Comparison of ENCODE assay signal across 25 cellular contexts in the genomic region with DNA sequence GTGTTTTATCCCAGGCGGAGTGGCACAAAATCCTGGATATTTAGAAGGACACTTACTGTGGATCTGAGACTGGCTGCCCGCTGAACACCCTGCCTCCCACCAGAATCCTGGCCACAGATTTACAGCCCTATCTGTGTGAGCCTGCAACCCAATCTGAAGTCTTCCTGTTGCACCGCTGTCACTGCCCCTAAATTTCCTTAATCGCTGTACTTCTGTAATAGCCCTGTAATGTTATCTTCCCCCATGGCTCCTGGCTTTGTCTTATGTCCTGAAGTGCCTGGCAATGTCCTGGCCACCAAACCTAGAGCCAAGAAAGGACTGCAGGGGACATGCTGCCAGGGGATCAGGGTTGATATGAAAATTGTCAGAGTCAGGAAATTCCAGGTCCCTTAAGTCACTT. TPM values are rescaled to one million over a fixed set of nuclear protein-coding genes. Genes with fewer than 3 reads are reported as not detected.
A peak's percentile ranks its signal among the peaks of the same experiment; 100 is the strongest.
DNase-seq lines count a peak whose midpoint lies in the region; ATAC-seq and TF ChIP-seq lines count a peak whose summit lies in the region.
"Had no signal": no experiment of that assay in that cellular context is flagged by ENCODE, and none has a peak within 500 bp of the region (broad histone marks: within the 10 kb centered on the region; RNA-seq: fewer than 3 reads in every experiment).

No MANE protein-coding gene starts in this region.

- H3K4me1 ChIP-seq in A673 (ENCODE audit: insufficient read depth, low read length, poor library complexity, severe bottlenecking) = no peaks in the 10 kb centered on the region
- peaks cover 20 to 29% of the 10 kb centered on the region in 2 experiments for H3K4me1 ChIP-seq in trophoblast cell (ENCODE audit: control insufficient read depth in 1 of 2, insufficient read depth in 2 of 2, low read length in 2 of 2)
- H3K4me1 ChIP-seq: BLaER1 treated with 17β-estradiol and CSF1 and Interleukin-3, amounts not matched to agents 10 nM and 100 nM had no signal

- no peak overlapping the region for H3K4ac ChIP-seq in trophoblast cell (ENCODE audit: low read depth, low read length)

- H2BK5ac ChIP-seq in trophoblast cell (ENCODE audit: low read depth, low read length, poor library complexity) = peak overlapping the region; percentile 61

- H3K4me3 ChIP-seq in A673 (ENCODE audit: low read depth, low read length, poor library complexity, severe bottlenecking) (no peak overlapping the region), trophoblast cell (ENCODE audit: low read depth, low read length) (no peak overlapping the region)
- H3K4me3 ChIP-seq: BLaER1 treated with 17β-estradiol and CSF1 and Interleukin-3, amounts not matched to agents 10 nM and 100 nM; body of pancreas; GM23248; skin epidermis had no signal

- H2AFZ ChIP-seq in trophoblast cell (ENCODE audit: insufficient read depth, low read length, poor library complexity) = no peak overlapping the region
- H2AFZ ChIP-seq: GM23248 had no signal

- no peak overlapping the region for H3K23ac ChIP-seq in trophoblast cell (ENCODE audit: low read length)

- H3K27me3 ChIP-seq in A673 (replicated peaks; ENCODE audit: insufficient read depth, low read depth, low read length, poor library complexity) (no peaks in the 10 kb centered on the region), trophoblast cell (ENCODE audit: insufficient read depth, low read length) (no peaks in the 10 kb centered on the region)
- H3K27me3 ChIP-seq: BLaER1 treated with 17β-estradiol and CSF1 and Interleukin-3, amounts not matched to agents 10 nM and 100 nM; body of pancreas had no signal

- no TSS peak for BruUV-seq in A673 (replicated peaks; lab: Mats Ljungman, UMichigan)

- peak overlapping the region; percentile 13 for H4K91ac ChIP-seq in trophoblast cell (ENCODE audit: low read depth, low read length)

- no peak for TF ChIP-seq CTCF in A673 (conservative IDR thresholded peaks at IDR 0.05; ENCODE audit: low read depth, low read length)
- TF ChIP-seq CTCF in VCaP (conservative IDR thresholded peaks at IDR 0.05) = no peak

- DNase-seq in A673 (ENCODE audit: low spot score) (peak; percentile 4), left ventricle myocardium superior (no peak), trophoblast cell (no peak), SIG-M5 (lab: John Stamatoyannopoulos, UW) (no peak)
- DNase-seq in activated naive CD4-positive, alpha-beta T cell treated with anti-CD3 and anti-CD28 coated beads, Interleukin-2, amount 50 U/mL, for 16 hours = no peak
- DNase-seq: activated CD4-positive, alpha-beta T cell treated with anti-CD3 and anti-CD28 coated beads, Interleukin-2, amount 50 U/mL, for 1 hour; activated CD8-positive, alpha-beta memory T cell treated with anti-CD3 and anti-CD28 coated beads, Interleukin-2, amount 10 ng/mL, durations not matched to agents 7 days and 5 days; activated T-cell treated with anti-CD3 and anti-CD28 coated beads, Interleukin-2, amount 50 U/mL, for 48 hours; Kasumi-1; NCI-H146; NCI-H446; NCI-H774; RPMI8226; stimulated activated CD8-positive, alpha-beta memory T cell treated with anti-CD3 and anti-CD28 coated beads, Interleukin-4, amount 100 ng/mL, for 48 hours; stimulated activated naive CD8-positive, alpha-beta T cell treated with anti-CD3 and anti-CD28 coated beads, Interleukin-15, amount 100 ng/mL, for 72 hours; T-helper 2 cell had no signal

- no peak overlapping the region for H3K14ac ChIP-seq in trophoblast cell (ENCODE audit: low read length)

- no peak overlapping the region for H4K8ac ChIP-seq in trophoblast cell (ENCODE audit: low read depth, low read length)

- H3K27ac ChIP-seq in A673 (ENCODE audit: low read depth, low read length, poor library complexity, severe bottlenecking) = no peak overlapping the region
- H3K27ac ChIP-seq in VCaP = peak overlapping the region; percentile 97
- H3K27ac ChIP-seq in trophoblast cell (ENCODE audit: low read depth, low read length) = peak overlapping the region; percentile 11
- H3K27ac ChIP-seq: BLaER1 treated with 17β-estradiol and CSF1 and Interleukin-3, amounts not matched to agents 10 nM and 100 nM; GM23248; skin epidermis had no signal

- H3K36me3 ChIP-seq in A673 (ENCODE audit: insufficient read depth, low read length, poor library complexity, severe bottlenecking) = no peaks in the 10 kb centered on the region
- peaks cover 0 to 6% of the 10 kb centered on the region in 2 experiments for H3K36me3 ChIP-seq in trophoblast cell (ENCODE audit: control insufficient read depth in 1 of 2, insufficient read depth in 2 of 2, low read length in 2 of 2)
- H3K36me3 ChIP-seq: BLaER1 treated with 17β-estradiol and CSF1 and Interleukin-3, amounts not matched to agents 10 nM and 100 nM had no signal

- H2AK5ac ChIP-seq in trophoblast cell (ENCODE audit: low read length) = peak overlapping the region; percentile 50

- WGBS in trophoblast cell (ENCODE audit: extremely low coverage, insufficient coverage, insufficient read length) = no CpG with 5 or more reads among the region's 4 CpGs

- peaks cover 8% of the 10 kb centered on the region for H3K79me1 ChIP-seq in trophoblast cell (ENCODE audit: low read length)

- H3K9me3 ChIP-seq in A673 (ENCODE audit: low read depth, low read length, poor library complexity, severe bottlenecking) (no peaks in the 10 kb centered on the region), trophoblast cell (ENCODE audit: insufficient read depth, low read depth, low read length) (peaks cover 4% of the 10 kb centered on the region)
- H3K9me3 ChIP-seq: body of pancreas had no signal

- H3K9ac ChIP-seq in trophoblast cell (ENCODE audit: low read length) = no peak overlapping the region
- H3K9ac ChIP-seq: BLaER1 treated with 17β-estradiol and CSF1 and Interleukin-3, amounts not matched to agents 10 nM and 100 nM; GM23248 had no signal

- CTCF ChIA-PET in A673 (lab: Charles Lee) = no interaction called here

- POLR2A ChIA-PET in A673 (lab: Charles Lee; ENCODE audit: low non-redundant PET) = no interaction called here

- peak overlapping the region; percentile 59 for H2BK120ac ChIP-seq in trophoblast cell (ENCODE audit: insufficient read depth, low read length, poor library complexity)

- H4K12ac ChIP-seq in trophoblast cell (ENCODE audit: low read depth, low read length) = no peak overlapping the region

- ATAC-seq in left ventricle myocardium superior = peak; percentile 75
- ATAC-seq in HG03039 (IDR thresholded peaks at IDR 0.05; ENCODE audit: unreplicated experiment) = no peak
- ATAC-seq in GM18867 (IDR thresholded peaks at IDR 0.05; ENCODE audit: unreplicated experiment) = no peak
- ATAC-seq: activated CD8-positive, alpha-beta memory T cell treated with anti-CD3 and anti-CD28 coated beads, Interleukin-2, amount 10 ng/mL, durations not matched to agents 7 days and 5 days; SK-N-SH treated with all-trans-retinoic acid at 6 μM for 48 hours; stimulated activated naive CD8-positive, alpha-beta T cell treated with anti-CD3 and anti-CD28 coated beads, Interleukin-15, amount 100 ng/mL, for 72 hours had no signal

- peaks cover 4% of the 10 kb centered on the region for H3K79me2 ChIP-seq in trophoblast cell (ENCODE audit: control insufficient read depth, insufficient read depth, low read length, poor library complexity)

- intact Hi-C loops in A673 (cut with micrococcal nuclease; ENCODE audit: unreplicated experiment) = no loop called here
- intact Hi-C loops in left ventricle myocardium superior (cut with micrococcal nuclease) = no loop called here

- peak overlapping the region; percentile 20 for H3K4me2 ChIP-seq in trophoblast cell (ENCODE audit: low read length)
- H3K4me2 ChIP-seq: BLaER1 treated with 17β-estradiol and CSF1 and Interleukin-3, amounts not matched to agents 10 nM and 100 nM had no signal

- H3K18ac ChIP-seq in trophoblast cell (ENCODE audit: low read length) = no peak overlapping the region

- H2BK12ac ChIP-seq in trophoblast cell (ENCODE audit: low read length) = peak overlapping the region; percentile 45

RNA-seq across cellular contexts. Expression of a gene that starts 52.7 kb away (rescaled TPM):
- total RNA-seq in A673 (2021) (0.26 and 0.34 TPM in 2 replicates), left ventricle myocardium superior (347 TPM)
- 47.0 and 54.5 TPM in 2 replicates for polyA plus RNA-seq in trophoblast cell (2013)
- total RNA-seq: activated CD8-positive, alpha-beta memory T cell treated with anti-CD3 and anti-CD28 coated beads, Interleukin-2, amount 10 ng/mL, durations not matched to agents 7 days and 5 days had no signal
- polyA plus RNA-seq: HepG2 had no signal

Comparison
In these comparisons a context has a peak if more than half of its experiments do, and no peak if none do; other contexts are left out.
1. RNA of a gene that starts 52.7 kb away (total RNA-seq): 347 TPM in left ventricle myocardium superior (single experiment); 0.26 to 0.34 TPM in A673; every median in the first group is over 100 times any median in the second.